Comparison of ENCODE assay signal across 23 cellular contexts in genomic region chr2:127216593-127216992, GRCh38. TPM values are rescaled to one million over a fixed set of nuclear protein-coding genes. Genes with fewer than 3 reads are reported as not detected.
"Had no signal": no experiment of that assay in that cellular context is flagged by ENCODE, and none has a peak within 500 bp of the region (broad histone marks: within the 10 kb centered on the region; RNA-seq: fewer than 3 reads in every experiment).

No MANE protein-coding gene starts in this region.

- H3K4me3 ChIP-seq: cardiac muscle cell, esophagus muscularis mucosa, gastroesophageal sphincter, right lobe of liver, stomach, uterus had no signal

- DNase-seq: activated CD4-positive, alpha-beta T cell treated with anti-CD3 and anti-CD28 coated beads for 1 hour; activated naive CD4-positive, alpha-beta T cell treated with anti-CD3 and anti-CD28 coated beads for 36 hours; activated naive CD8-positive, alpha-beta T cell treated with anti-CD3 and anti-CD28 coated beads, Interleukin-2, amount 50 U/mL, for 24 hours; activated T-cell treated with anti-CD3 and anti-CD28 coated beads, Interleukin-2, amount 50 U/mL, for 1 hour; dermis blood vessel endothelial cell; effector memory CD4-positive, alpha-beta T cell; head of caudate nucleus; hypothalamus; left cardiac atrium; occipital lobe; posterior cingulate gyrus; right lobe of liver; small intestine; stimulated activated CD4-positive, alpha-beta T cell treated with anti-CD3 and anti-CD28 coated beads, Interleukin-2, amount 100 ng/mL, for 24 hours; stomach; T-helper 2 cell; trophoblast cell; uterus had no signal

- H3K36me3 ChIP-seq: cardiac muscle cell, esophagus muscularis mucosa, gastroesophageal sphincter, right lobe of liver, stomach, uterus had no signal

- H3K9me3 ChIP-seq: right lobe of liver, uterus had no signal

- H3K27ac ChIP-seq: cardiac muscle cell, esophagus muscularis mucosa, gastroesophageal sphincter, right lobe of liver, stomach, uterus had no signal

- ATAC-seq: activated naive CD8-positive, alpha-beta T cell treated with anti-CD3 and anti-CD28 coated beads, Interleukin-2, amount 50 U/mL, for 24 hours; gastroesophageal sphincter; left cardiac atrium; right lobe of liver; stimulated activated memory B cell treated with anti-CD40 and anti-IgM and Interleukin-4, amounts not matched to agents 10 μg/mL and 1 μg/mL and 100 μg/mL, for 72 hours had no signal

RNA-seq across cellular contexts. Expression of gene CYP27C1, which starts 3.5 kb away (rescaled TPM):
- total RNA-seq: activated naive CD4-positive, alpha-beta T cell treated with anti-CD3 and anti-CD28 coated beads for 36 hours; dermis blood vessel endothelial cell; mononuclear cell had no signal
